37 cellular contexts compared by ENCODE assay signal in genomic region chrX:49243166-49243565, GRCh38. TPM values are rescaled to one million over a fixed set of nuclear protein-coding genes. Genes with fewer than 3 reads are reported as not detected.
"Had no signal": no experiment of that assay in that cellular context is flagged by ENCODE, and none has a peak within 500 bp of the region (broad histone marks: within the 10 kb centered on the region; RNA-seq: fewer than 3 reads in every experiment).

No MANE protein-coding gene starts in this region.

- H3K27ac ChIP-seq: brain microvascular endothelial cell, PC-9 had no signal

- DNase-seq: activated CD4-positive, alpha-beta memory T cell treated with anti-CD3 and anti-CD28 coated beads for 36 hours; activated CD4-positive, alpha-beta T cell treated with anti-CD3 and anti-CD28 coated beads for 4 hours; activated CD4-positive, alpha-beta T cell treated with anti-CD3 and anti-CD28 coated beads, Interleukin-2, amount 50 U/mL, for 1 hour; activated CD4-positive, CD25-positive, alpha-beta regulatory T cell treated with anti-CD3 and anti-CD28 coated beads, Interleukin-2, amount 50 U/mL, for 72 hours; activated CD8-positive, alpha-beta memory T cell treated with anti-CD3 and anti-CD28 coated beads, Interleukin-2, amount 50 U/mL, for 4 hours; activated effector memory CD4-positive, alpha-beta T cell treated with anti-CD3 and anti-CD28 coated beads, Interleukin-2, amount 50 U/mL, for 16 hours; activated naive CD4-positive, alpha-beta T cell; activated naive CD4-positive, alpha-beta T cell treated with anti-CD3 and anti-CD28 coated beads, Interleukin-2, amount 50 U/mL, for 16 hours; activated naive CD8-positive, alpha-beta T cell treated with anti-CD3 and anti-CD28 coated beads for 36 hours; activated T-cell treated with anti-CD3 and anti-CD28 coated beads, Interleukin-2, amount 50 U/mL, for 72 hours; amniotic stem cell; aorta; brain microvascular endothelial cell; central memory CD4-positive, alpha-beta T cell; Kasumi-1; KG1; MM.1S; MV-4-11; NCI-H1092; NCI-H1436 treated with DMSO at 0.1 percent for 48 hours; NCI-H1694 treated with DMSO at 0.1 percent for 48 hours; NCI-H2029; NCI-H345; NCI-H524 treated with DMSO at 0.1 percent for 48 hours; NCI-H748 treated with DMSO at 0.1 percent for 48 hours; NK-92 treated with Interleukin-12 subunit alpha and Interleukin-12 subunit beta, amount 100 ng/mL, for 24 hours; PC-9; Right ventricle myocardium superior; SW 1271; T-helper 1 cell; T-helper 2 cell; T1000 had no signal

- H3K4me1 Mint-ChIP-seq: activated T-helper 17 cell treated with anti-CD3 and anti-CD28 coated beads, Interleukin-2, amount 50 U/mL, for 72 hours had no signal

- H3K4me3 ChIP-seq: PC-9 had no signal

- FAIRE-seq: RCC 7860, TTC549 had no signal

- H3K36me3 ChIP-seq: brain microvascular endothelial cell had no signal

- ATAC-seq: activated T-cell treated with anti-CD3 and anti-CD28 coated beads, Interleukin-2, amount 50 U/mL, for 72 hours; activated T-helper 17 cell treated with anti-CD3 and anti-CD28 coated beads, Interleukin-2, amount 50 U/mL, for 72 hours had no signal

- H2AFZ ChIP-seq: PC-9 had no signal

- H3K4me3 Mint-ChIP-seq: activated CD4-positive, alpha-beta memory T cell treated with anti-CD3 and anti-CD28 coated beads for 36 hours; activated naive CD8-positive, alpha-beta T cell treated with anti-CD3 and anti-CD28 coated beads for 36 hours; activated T-cell treated with anti-CD3 and anti-CD28 coated beads, Interleukin-2, amount 50 U/mL, for 72 hours; activated T-helper 17 cell treated with anti-CD3 and anti-CD28 coated beads, Interleukin-2, amount 50 U/mL, for 72 hours had no signal

- H3K27me3 Mint-ChIP-seq: activated CD4-positive, alpha-beta memory T cell treated with anti-CD3 and anti-CD28 coated beads for 36 hours; activated naive CD8-positive, alpha-beta T cell treated with anti-CD3 and anti-CD28 coated beads for 36 hours; activated T-helper 17 cell treated with anti-CD3 and anti-CD28 coated beads, Interleukin-2, amount 50 U/mL, for 72 hours had no signal

- H3K27me3 ChIP-seq: brain microvascular endothelial cell had no signal

- H3K27ac Mint-ChIP-seq: activated CD4-positive, alpha-beta memory T cell treated with anti-CD3 and anti-CD28 coated beads for 36 hours; activated naive CD8-positive, alpha-beta T cell treated with anti-CD3 and anti-CD28 coated beads for 36 hours; activated T-cell treated with anti-CD3 and anti-CD28 coated beads, Interleukin-2, amount 50 U/mL, for 72 hours had no signal

- H3K4me2 ChIP-seq: PC-9 had no signal

- H3K9me3 Mint-ChIP-seq: activated CD4-positive, alpha-beta memory T cell treated with anti-CD3 and anti-CD28 coated beads for 36 hours; activated naive CD8-positive, alpha-beta T cell treated with anti-CD3 and anti-CD28 coated beads for 36 hours; activated T-cell treated with anti-CD3 and anti-CD28 coated beads, Interleukin-2, amount 50 U/mL, for 72 hours; activated T-helper 17 cell treated with anti-CD3 and anti-CD28 coated beads, Interleukin-2, amount 50 U/mL, for 72 hours had no signal

RNA-seq across cellular contexts. Expression of gene CACNA1F, which starts 10.0 kb away (rescaled TPM):
- total RNA-seq: OCI-LY7, PC-9 had no signal

RNA-seq across cellular contexts. Expression of gene FOXP3, which starts 21.3 kb away (rescaled TPM):
- total RNA-seq: cerebellum, PC-9, Right ventricle myocardium superior had no signal
- polyA plus RNA-seq: aorta had no signal
